Comparison of ENCODE assay signal across 12 cellular contexts in the genomic region with DNA sequence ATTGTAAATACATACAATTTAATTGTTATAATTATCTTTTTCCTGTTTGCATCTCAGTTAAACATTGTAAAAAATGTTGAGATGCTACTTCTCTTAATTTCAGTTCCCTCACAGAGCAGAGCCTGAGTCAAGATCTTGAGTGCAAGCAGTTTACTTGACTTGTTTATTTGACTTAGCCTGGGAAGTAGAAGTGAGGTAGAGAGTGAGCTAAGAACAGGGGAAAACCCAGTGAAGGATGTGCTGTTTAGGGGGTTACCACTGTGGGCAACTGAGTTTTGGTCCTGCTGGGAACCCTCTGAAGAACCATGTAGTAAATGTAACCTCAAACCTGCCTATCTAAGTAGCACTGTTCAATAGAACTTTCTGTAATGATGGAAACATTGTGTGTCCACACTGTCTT.
DNase-seq lines count a peak whose midpoint lies in the region; ATAC-seq and TF ChIP-seq lines count a peak whose summit lies in the region.
"Had no signal": no experiment of that assay in that cellular context is flagged by ENCODE, and none has a peak within 500 bp of the region (broad histone marks: within the 10 kb centered on the region; RNA-seq: fewer than 3 reads in every experiment).

No MANE protein-coding gene starts in this region.

- H3K27me3 ChIP-seq in ovary: no peaks in the 10 kb centered on the region
- H3K27me3 ChIP-seq: hepatocyte had no signal

- no peaks in the 10 kb centered on the region for H3K9me3 Mint-ChIP-seq in memory B cell
- H3K9me3 Mint-ChIP-seq: mesothelial cell of epicardium had no signal

- H3K4me1 Mint-ChIP-seq in memory B cell: peaks cover 2% of the 10 kb centered on the region

- no peaks in the 10 kb centered on the region for H3K9me3 ChIP-seq in ovary

- no peaks in the 10 kb centered on the region for H3K27me3 Mint-ChIP-seq in memory B cell

- ATAC-seq in GM18907 (IDR thresholded peaks at IDR 0.05; ENCODE audit: unreplicated experiment) (peak; percentile 75), GM21529 (IDR thresholded peaks at IDR 0.05; ENCODE audit: unreplicated experiment) (peak; percentile 64), HG03066 (IDR thresholded peaks at IDR 0.05; ENCODE audit: low read depth, unreplicated experiment) (peak; percentile 45), memory B cell (ENCODE audit: low read depth) (peak; percentile 32)
- ATAC-seq: K562 had no signal

- no peak overlapping the region for H3K4me3 Mint-ChIP-seq in memory B cell
- H3K4me3 Mint-ChIP-seq: mesothelial cell of epicardium had no signal

- no peaks in the 10 kb centered on the region for H3K36me3 Mint-ChIP-seq in memory B cell
- H3K36me3 Mint-ChIP-seq: mesothelial cell of epicardium had no signal

- no peak for DNase-seq in memory B cell (ENCODE audit: low spot score in 2 of 2)
- DNase-seq in ovary: no peak
- DNase-seq in activated gamma-delta T cell (lab: John Stamatoyannopoulos, UW): no peak
- DNase-seq in glomerular visceral epithelial cell (ENCODE audit: extremely low spot score): no peak
- DNase-seq: NCI-H2227 treated with DMSO at 0.1 percent for 48 hours, RPMI8226 had no signal

- intact Hi-C loops in ovary (cut with DNase I): no loop called here

- no peak for TF ChIP-seq POLR2A in ovary (IDR thresholded peaks at IDR 0.05)

- no peak overlapping the region for H3K27ac ChIP-seq in ovary
- H3K27ac ChIP-seq: hepatocyte had no signal

- H3K36me3 ChIP-seq in ovary: no peaks in the 10 kb centered on the region

- no peak for TF ChIP-seq CTCF in ovary (IDR thresholded peaks at IDR 0.05)

- H3K4me3 ChIP-seq in ovary: no peak overlapping the region
- H3K4me3 ChIP-seq: hepatocyte, K562 had no signal

- TF ChIP-seq EP300 in ovary (IDR thresholded peaks at IDR 0.05): no peak

- no peaks in the 10 kb centered on the region for H3K4me1 ChIP-seq in ovary (ENCODE audit: insufficient read depth)

- H3K27ac Mint-ChIP-seq in memory B cell: no peak overlapping the region
- H3K27ac Mint-ChIP-seq: mesothelial cell of epicardium had no signal
